In the genomic region with DNA sequence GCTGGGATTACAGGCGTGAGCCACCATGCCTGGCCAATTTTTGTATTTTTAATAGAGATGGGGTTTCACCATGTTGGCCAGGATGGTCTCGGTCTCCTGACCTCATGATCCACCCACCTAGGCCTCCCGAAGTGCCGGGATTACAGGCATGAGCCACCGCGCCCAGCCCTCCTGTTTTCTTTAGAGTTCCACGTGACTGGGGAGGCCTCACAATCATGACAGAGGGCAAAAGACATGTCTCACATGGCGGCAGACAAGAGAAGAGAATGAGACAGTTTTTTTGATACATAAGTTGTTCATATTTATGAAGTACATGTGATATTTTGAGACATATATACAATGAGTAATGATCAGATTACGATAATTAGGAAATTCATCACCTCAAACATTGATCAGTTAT, we compare ENCODE assay signal across 18 cellular contexts. TPM values are rescaled to one million over a fixed set of nuclear protein-coding genes. Genes with fewer than 3 reads are reported as not detected.
"Had no signal": no experiment of that assay in that cellular context is flagged by ENCODE, and none has a peak within 500 bp of the region (broad histone marks: within the 10 kb centered on the region; RNA-seq: fewer than 3 reads in every experiment).

No MANE protein-coding gene starts in this region.

RNA-seq across cellular contexts. Expression of a gene that starts 6.8 kb away (rescaled TPM):
- total RNA-seq: activated naive CD4-positive, alpha-beta T cell treated with anti-CD3 and anti-CD28 coated beads for 36 hours; activated naive CD4-positive, alpha-beta T cell treated with anti-CD3 and anti-CD28 coated beads, Interleukin-2, amount 50 U/mL, for 72 hours; activated naive CD8-positive, alpha-beta T cell treated with anti-CD3 and anti-CD28 coated beads for 36 hours; activated naive CD8-positive, alpha-beta T cell treated with anti-CD3 and anti-CD28 coated beads, Interleukin-2, amount 10 ng/mL, durations not matched to agents 7 days and 5 days; activated T-cell treated with anti-CD3 and anti-CD28 coated beads, Interleukin-2, amount 50 U/mL, for 4 hours; activated T-cell treated with anti-CD3 and anti-CD28 coated beads, Interleukin-2, amount 50 U/mL, for 72 hours; activated T-helper 1 cell treated with anti-CD3 and anti-CD28 coated beads, Interleukin-12 subunit alpha, Interleukin-12 subunit beta, Interleukin-2, Interleukin-4 antibody, amounts not matched to agents 30 ng/mL and 10 ng/mL and 1 ng/mL, durations not matched to agents 14 hours and 24 hours and 36 hours; activated T-helper 17 cell treated with anti-CD3 and anti-CD28 coated beads, Interleukin-2, amount 50 U/mL, for 72 hours; activated T-helper 2 cell treated with anti-CD3 and anti-CD28 coated beads, Interferon-gamma antibody, Interleukin-2, Interleukin-4, amounts not matched to agents 10 μg/mL and 5 μg/mL and 100 μg/mL, durations not matched to agents 14 hours and 24 hours and 36 hours; adrenal gland; aorta; ascending aorta; astrocyte; bronchial epithelial cell; cardiac muscle cell; cardiac septum; chondrocyte had no signal
- polyA plus RNA-seq: adipose tissue, cardiac muscle cell had no signal
